ENCODE assay signal across 15 cellular contexts in genomic region chr6:168188974-168189678, GRCh38.
"Had no signal": no experiment of that assay in that cellular context is flagged by ENCODE, and none has a peak within 500 bp of the region (broad histone marks: within the 10 kb centered on the region; RNA-seq: fewer than 3 reads in every experiment).

No MANE protein-coding gene starts in this region.

- H3K9me3 Mint-ChIP-seq: activated CD8-positive, alpha-beta T cell treated with anti-CD3 and anti-CD28 coated beads for 36 hours; activated T-cell treated with anti-CD3 and anti-CD28 coated beads, Interleukin-2, amount 50 U/mL, for 72 hours had no signal

- H3K27ac Mint-ChIP-seq: activated CD4-positive, alpha-beta T cell treated with anti-CD3 and anti-CD28 coated beads for 36 hours; activated CD8-positive, alpha-beta T cell treated with anti-CD3 and anti-CD28 coated beads for 36 hours; activated naive CD8-positive, alpha-beta T cell; activated T-cell treated with anti-CD3 and anti-CD28 coated beads, Interleukin-2, amount 50 U/mL, for 72 hours; naive B cell had no signal

- H3K4me1 Mint-ChIP-seq: activated CD4-positive, alpha-beta T cell treated with anti-CD3 and anti-CD28 coated beads for 36 hours; naive B cell had no signal

- H3K27ac ChIP-seq: esophagus muscularis mucosa, heart right ventricle, suprapubic skin, upper lobe of left lung had no signal

- ATAC-seq: activated CD4-positive, alpha-beta T cell treated with anti-CD3 and anti-CD28 coated beads for 36 hours; activated CD8-positive, alpha-beta T cell treated with anti-CD3 and anti-CD28 coated beads for 36 hours; activated T-cell treated with anti-CD3 and anti-CD28 coated beads, Interleukin-2, amount 50 U/mL, for 72 hours; mucosa of descending colon had no signal

- H3K36me3 ChIP-seq: esophagus muscularis mucosa, heart right ventricle, suprapubic skin, upper lobe of left lung had no signal

- H3K27me3 ChIP-seq: upper lobe of left lung had no signal

- H3K9me3 ChIP-seq: esophagus muscularis mucosa, heart right ventricle, mucosa of descending colon, suprapubic skin, upper lobe of left lung had no signal

- H3K27me3 Mint-ChIP-seq: activated naive CD8-positive, alpha-beta T cell had no signal

- H3K4me3 ChIP-seq: esophagus muscularis mucosa, heart right ventricle, mucosa of descending colon, suprapubic skin, upper lobe of left lung had no signal

- H3K4me1 ChIP-seq: esophagus muscularis mucosa, heart right ventricle, suprapubic skin, upper lobe of left lung had no signal

- DNase-seq: activated CD4-positive, alpha-beta T cell treated with anti-CD3 and anti-CD28 coated beads for 36 hours; activated CD8-positive, alpha-beta T cell treated with anti-CD3 and anti-CD28 coated beads for 36 hours; activated T-cell treated with anti-CD3 and anti-CD28 coated beads, Interleukin-2, amount 50 U/mL, for 72 hours; dermis blood vessel endothelial cell; effector memory CD4-positive, alpha-beta T cell; heart right ventricle; kidney glomerular epithelial cell; mesenchymal stem cell; naive B cell; stimulated activated naive CD4-positive, alpha-beta T cell treated with Interleukin-2 at 50 U/mL for 16 hours; upper lobe of left lung had no signal

- H3K4me3 Mint-ChIP-seq: activated CD4-positive, alpha-beta T cell treated with anti-CD3 and anti-CD28 coated beads for 36 hours; activated CD8-positive, alpha-beta T cell treated with anti-CD3 and anti-CD28 coated beads for 36 hours; activated naive CD8-positive, alpha-beta T cell; activated T-cell treated with anti-CD3 and anti-CD28 coated beads, Interleukin-2, amount 50 U/mL, for 72 hours had no signal

- H3K36me3 Mint-ChIP-seq: activated naive CD8-positive, alpha-beta T cell; naive B cell had no signal
